In the genomic region with DNA sequence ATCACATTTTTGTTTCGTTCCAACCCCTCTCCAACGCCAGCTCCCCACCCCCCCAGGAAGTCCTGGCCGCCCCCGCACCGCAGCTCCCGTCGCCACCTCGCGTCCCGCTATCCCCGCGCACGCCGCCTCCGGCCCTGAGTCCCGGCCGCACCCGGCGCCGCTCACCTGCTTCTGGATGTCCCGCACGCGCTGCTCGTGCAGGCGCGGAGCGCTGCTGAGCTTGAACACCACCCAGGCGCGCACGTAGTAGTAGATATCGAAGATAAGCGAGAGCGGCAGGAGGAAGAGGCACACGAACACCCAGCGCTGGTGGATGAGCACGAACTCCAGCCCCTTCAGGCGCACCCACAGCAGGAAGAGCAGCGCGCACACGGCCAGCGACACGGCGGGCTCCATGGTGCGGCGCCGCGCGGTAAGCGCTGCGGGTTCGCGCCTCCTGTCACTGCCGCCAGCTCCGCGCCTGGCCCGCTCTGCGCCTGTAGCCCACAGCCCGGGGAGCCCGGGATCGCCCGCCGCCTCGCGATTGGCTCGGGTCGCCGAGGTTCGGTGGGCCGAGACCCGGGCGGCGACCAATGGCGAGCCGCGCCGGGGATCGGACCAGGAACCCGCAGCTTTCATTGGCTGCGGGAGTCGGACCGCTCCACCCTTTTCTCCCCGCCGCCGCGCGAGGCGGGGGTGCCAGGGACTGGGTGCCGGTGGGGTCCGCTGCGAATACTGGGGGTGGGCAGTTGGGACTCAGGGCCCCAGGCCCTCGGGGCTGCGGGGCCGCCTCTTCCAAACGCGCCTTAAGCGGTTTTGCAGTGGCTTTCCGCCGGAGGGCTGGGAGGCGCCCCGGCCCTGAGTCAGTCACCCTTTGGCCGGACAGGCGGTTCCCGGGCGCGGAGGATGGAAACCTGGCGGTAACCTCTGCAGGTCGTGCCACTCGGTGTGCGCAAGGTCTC, we compare ENCODE assay signal across 8 cellular contexts. TPM values are rescaled to one million over a fixed set of nuclear protein-coding genes. Genes with fewer than 3 reads are reported as not detected.
DNase-seq lines count a peak whose midpoint lies in the region; TF ChIP-seq lines count a peak whose summit lies in the region.

Gene DHCR24 (minus strand): TSS at position 472 of the 941 bp plus-strand sequence. CDS start 76 bp downstream, at position 396.

- intact Hi-C loops in head of caudate nucleus (cut with DNase I) (no loop called here), ovary (cut with DNase I) (no loop called here), thyroid gland (cut with DNase I) (no loop called here)

- no CpG with 5 or more reads among the region's 109 CpGs for WGBS in H9 (ENCODE audit: extremely low coverage, insufficient read length, low lambda C conversion rate)
- 0% methylated on average over 73 to 109 of the region's 109 CpGs for WGBS in ovary, 3 donors
- WGBS in thyroid gland, 2 donors, result 0 to 2% methylated on average over 34 to 37 of the region's 109 CpGs

- no peak within 1 kb of the TSS for H2BK15ac ChIP-seq in H9 (ENCODE audit: low read depth, low read length)

- H4K91ac ChIP-seq in H9 (ENCODE audit: insufficient read length, low read depth, low read length), result no peak within 1 kb of the TSS

- peaks cover 43% of the 10 kb centered on the region in 2 experiments for H3K4me1 Mint-ChIP-seq in H9
- peaks cover 20% of the 10 kb centered on the region for H3K4me1 Mint-ChIP-seq in activated naive CD8-positive, alpha-beta T cell treated with anti-CD3 and anti-CD28 coated beads for 36 hours

- H3K4me1 ChIP-seq in H9 (ENCODE audit: insufficient read depth, low read length) (peaks cover 16% of the 10 kb centered on the region), ovary (ENCODE audit: insufficient read depth) (peaks cover 11% of the 10 kb centered on the region), thyroid gland (peaks cover 6 to 11% of the 10 kb centered on the region in 2 donors)

- DNase-seq in GM03348 (ENCODE audit: low spot score), result peak; percentile 100
- peak; percentile 91 for DNase-seq in H9
- DNase-seq in M059J (ENCODE audit: low read depth), result peak; percentile 88
- peak; percentile 80 for DNase-seq in SKM-1 (lab: John Stamatoyannopoulos, UW; ENCODE audit: unreplicated experiment)
- peak; percentile 89 for DNase-seq in activated naive CD8-positive, alpha-beta T cell treated with anti-CD3 and anti-CD28 coated beads for 36 hours
- DNase-seq in head of caudate nucleus, result peak; percentile 86 to 98 (median 95)
- peak; percentile 57 to 88 (median 80) for DNase-seq in ovary
- DNase-seq in thyroid gland, result peak; percentile 76 to 82

- peaks cover 33 to 44% (median 40%) of the 10 kb centered on the region in 3 experiments for H3K36me3 Mint-ChIP-seq in H9 (ENCODE audit: insufficient read depth in 1 of 3, low read depth in 3 of 3)
- peaks cover 28% of the 10 kb centered on the region for H3K36me3 Mint-ChIP-seq in activated naive CD8-positive, alpha-beta T cell treated with anti-CD3 and anti-CD28 coated beads for 36 hours

- H3K27me3 ChIP-seq in H9 (ENCODE audit: insufficient read depth, low read length), result no peaks in the 10 kb centered on the region
- H3K27me3 ChIP-seq in ovary, result no peaks in the 10 kb centered on the region
- no peaks in the 10 kb centered on the region for H3K27me3 ChIP-seq in thyroid gland

- H3K27ac Mint-ChIP-seq in H9, result peak within 1 kb of the TSS; percentile 96 to 98 (median 97)
- H3K27ac Mint-ChIP-seq in activated naive CD8-positive, alpha-beta T cell treated with anti-CD3 and anti-CD28 coated beads for 36 hours, result peak within 1 kb of the TSS; percentile 90

- H3K4ac ChIP-seq in H9 (ENCODE audit: low read depth, low read length), result no peak within 1 kb of the TSS

- H3K23ac ChIP-seq in H9 (ENCODE audit: insufficient read length, low read depth, low read length), result no peak within 1 kb of the TSS

- H4K20me1 ChIP-seq in H9 (ENCODE audit: control insufficient read depth, insufficient read depth, insufficient read length), result no peaks in the 10 kb centered on the region

- H2BK20ac ChIP-seq in H9 (ENCODE audit: low read depth, low read length, poor library complexity, severe bottlenecking), result no peak within 1 kb of the TSS

- no peak within 1 kb of the TSS for H2BK120ac ChIP-seq in H9 (ENCODE audit: low read depth, low read length, poor library complexity, severe bottlenecking)

- H2AFZ ChIP-seq in H9 (ENCODE audit: low read length), result no peak within 1 kb of the TSS

- H2BK12ac ChIP-seq in H9 (ENCODE audit: insufficient read length, low read depth, low read length), result no peak within 1 kb of the TSS

- H4K8ac ChIP-seq in H9 (replicated peaks; ENCODE audit: insufficient read length, low read depth, low read length), result no peak within 1 kb of the TSS

- H3K9me3 ChIP-seq in H9 (ENCODE audit: control insufficient read depth, low read depth, low read length) (no peaks in the 10 kb centered on the region), ovary (no peaks in the 10 kb centered on the region), thyroid gland (no peaks in the 10 kb centered on the region)

- H3K36me3 ChIP-seq in ovary (no peaks in the 10 kb centered on the region), thyroid gland (no peaks in the 10 kb centered on the region)

- H3K79me2 ChIP-seq in H9 (ENCODE audit: insufficient read depth, low read length), result peaks cover 46% of the 10 kb centered on the region

- H2AK5ac ChIP-seq in H9 (ENCODE audit: insufficient read length, low read length), result no peak within 1 kb of the TSS

- no peak within 1 kb of the TSS for H2BK5ac ChIP-seq in H9 (ENCODE audit: insufficient read length, low read length)

- peak within 1 kb of the TSS; percentile 71 for H3K18ac ChIP-seq in H9 (ENCODE audit: insufficient read length, low read depth, low read length)

- TF ChIP-seq CTCF in H9 (conservative IDR thresholded peaks at IDR 0.05) (no peak), ovary (IDR thresholded peaks at IDR 0.05) (no peak), thyroid gland (IDR thresholded peaks at IDR 0.05) (no peak)

- no peak for TF ChIP-seq EP300 in ovary (IDR thresholded peaks at IDR 0.05)

- TF ChIP-seq POLR2A in ovary (IDR thresholded peaks at IDR 0.05), result peak; percentile 59
- peak in 1 of 2 donors; percentile 77 for TF ChIP-seq POLR2A in thyroid gland (IDR thresholded peaks at IDR 0.05)

- H3K14ac ChIP-seq in H9 (ENCODE audit: insufficient read depth, low read length), result peak within 1 kb of the TSS; percentile 51

- no peaks in the 10 kb centered on the region for H3K27me3 Mint-ChIP-seq in H9 (ENCODE audit: low read depth)
- H3K27me3 Mint-ChIP-seq in activated naive CD8-positive, alpha-beta T cell treated with anti-CD3 and anti-CD28 coated beads for 36 hours, result peaks cover 34% of the 10 kb centered on the region

- peak within 1 kb of the TSS; percentile 92 to 94 for H3K4me3 Mint-ChIP-seq in H9
- H3K4me3 Mint-ChIP-seq in activated naive CD8-positive, alpha-beta T cell treated with anti-CD3 and anti-CD28 coated beads for 36 hours, result peak within 1 kb of the TSS; percentile 92

- no peak within 1 kb of the TSS for H3K56ac ChIP-seq in H9 (ENCODE audit: insufficient read length, low read depth, low read length)

- peak within 1 kb of the TSS; percentile 72 for H3K4me3 ChIP-seq in ovary
- H3K4me3 ChIP-seq in thyroid gland (replicated peaks in 1 of 3), result peak within 1 kb of the TSS; percentile 64 to 77 (median 68)

- H3K4me2 ChIP-seq in H9 (ENCODE audit: insufficient read depth, insufficient read length, low read length), result peak within 1 kb of the TSS; percentile 92

- H4K5ac ChIP-seq in H9 (ENCODE audit: insufficient read length, low read depth, low read length), result no peak within 1 kb of the TSS

- H3K9me3 Mint-ChIP-seq in H9, result no peaks in the 10 kb centered on the region
- H3K9me3 Mint-ChIP-seq in activated naive CD8-positive, alpha-beta T cell treated with anti-CD3 and anti-CD28 coated beads for 36 hours, result no peaks in the 10 kb centered on the region

- H3K27ac ChIP-seq in H9 (ENCODE audit: insufficient read length, low read depth, low read length) (peak within 1 kb of the TSS; percentile 55), ovary (no peak within 1 kb of the TSS), thyroid gland (peak within 1 kb of the TSS in 1 of 3 donors; percentile 5)

- peaks cover 15% of the 10 kb centered on the region for H3K23me2 ChIP-seq in H9 (ENCODE audit: insufficient read length, low read depth, low read length, poor library complexity, severe bottlenecking)

- peaks cover 8% of the 10 kb centered on the region for H3K79me1 ChIP-seq in H9 (ENCODE audit: insufficient read depth, low read depth, low read length, poor library complexity, severe bottlenecking)

- peak within 1 kb of the TSS; percentile 69 for H3K9ac ChIP-seq in H9 (ENCODE audit: extremely low read depth, insufficient read length, low read length)

- no peak within 1 kb of the TSS for H3T11ph ChIP-seq in H9 (ENCODE audit: low read length)

RNA-seq across cellular contexts. Expression of gene DHCR24, which starts in this region (rescaled TPM):
- total RNA-seq in H9 (2021) (318 and 340 TPM in 2 replicates), ovary (100 to 1,000 TPM in 2 of 7 donors, 10 to 100 TPM in 5; 10.5 to 220 (median 74.6) TPM), thyroid gland (10 to 100 TPM; 22.4 to 82.2 (median 40.4) TPM)
- 184 and 227 TPM in 2 replicates for total RNA-seq in M059J (2014; rRNA removed; shearing (Covaris generic))
- total RNA-seq in activated naive CD8-positive, alpha-beta T cell treated with anti-CD3 and anti-CD28 coated beads for 36 hours, result 10 to 100 TPM; 66.1 to 69.4 TPM
- polyA plus RNA-seq in ovary, result 1,000 to 10,000 TPM in 1 of 2 donors, 10 to 100 TPM in 1; 24.9 to 1,394 TPM
